In the genomic region with DNA sequence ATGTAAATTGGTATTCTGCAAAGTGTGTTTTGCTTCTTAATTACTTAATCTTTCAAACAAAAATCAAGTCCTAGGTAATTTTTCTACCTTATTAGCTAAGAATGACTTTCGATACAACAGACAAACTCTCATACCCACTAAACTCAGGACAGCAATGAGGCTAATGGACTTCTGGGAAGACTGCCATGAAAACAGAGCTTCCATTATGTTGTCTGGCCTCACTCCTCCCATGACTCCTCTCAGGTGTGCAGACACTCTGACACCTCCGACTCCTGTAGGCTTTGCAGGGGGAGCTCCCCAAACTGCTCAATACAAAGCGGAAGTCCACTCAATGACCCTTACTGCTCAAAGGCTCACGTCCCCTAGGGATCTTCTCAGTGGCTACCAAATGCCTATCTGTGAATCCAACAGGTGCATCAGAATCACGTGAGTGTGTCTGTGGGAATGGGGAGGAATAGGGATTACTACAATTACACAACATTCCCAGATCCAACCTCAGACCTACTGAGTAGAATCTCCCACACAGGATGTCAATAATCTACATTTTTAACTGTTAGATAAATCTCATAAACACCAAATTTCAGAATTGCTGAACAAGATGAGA, we compare ENCODE assay signal across 23 cellular contexts.
DNase-seq lines count a peak whose midpoint lies in the region; ATAC-seq and TF ChIP-seq lines count a peak whose summit lies in the region.
"Had no signal": no experiment of that assay in that cellular context is flagged by ENCODE, and none has a peak within 500 bp of the region (broad histone marks: within the 10 kb centered on the region; RNA-seq: fewer than 3 reads in every experiment).

No MANE protein-coding gene starts in this region.

- H3K27ac ChIP-seq in HEK293 (ENCODE audit: extremely low read depth, low read depth, low read length) = no peak overlapping the region
- H3K27ac ChIP-seq in ascending aorta = no peak overlapping the region
- H3K27ac ChIP-seq: BLaER1, HL-60, KMS-11, SK-N-MC had no signal

- H3K27me3 ChIP-seq in BE2C (no peaks in the 10 kb centered on the region), ascending aorta (no peaks in the 10 kb centered on the region)
- H3K27me3 ChIP-seq: BLaER1 had no signal

- intact Hi-C loops in ascending aorta (cut with DNase I) = no loop called here

- no peak for ATAC-seq in GM21526 (IDR thresholded peaks at IDR 0.05; ENCODE audit: low FRiP score, unreplicated experiment)
- ATAC-seq: A549; CD8-positive, alpha-beta T cell; T-cell had no signal

- POLR2A ChIA-PET in HEK293 (lab: Yijun Ruan, JAX) = no interaction called here

- H3K4me1 ChIP-seq in BE2C (0 out of 2 replicates have a peak, but pooled peaks cover 2% of the 10 kb centered on the region), HEK293 (ENCODE audit: control insufficient read depth, insufficient read depth, low read length) (no peaks in the 10 kb centered on the region), ascending aorta (no peaks in the 10 kb centered on the region)
- H3K4me1 ChIP-seq: A549, BLaER1 had no signal

- TF ChIP-seq CTCF in BE2C (IDR thresholded peaks at IDR 0.05; ENCODE audit: low read depth, low read length) = no peak
- TF ChIP-seq CTCF in HEK293 (tag by site-specific recombination; IDR thresholded peaks at IDR 0.05) = no peak
- no peak for TF ChIP-seq CTCF in ascending aorta (IDR thresholded peaks at IDR 0.05)

- CTCF ChIA-PET in HEK293 (lab: Yijun Ruan, JAX) = interaction anchor here (0.7 to 5.1 kb wide), 5 partner anchors 12 to 135 kb away, joined by 3 to 28 read pairs (median 7); no protein-coding TSS in a partner anchor

- H3K36me3 ChIP-seq in BE2C = no peaks in the 10 kb centered on the region
- H3K36me3 ChIP-seq in HEK293 (ENCODE audit: control insufficient read depth in 2 of 2, insufficient read depth in 1 of 2, low read length in 2 of 2) = no peaks in the 10 kb centered on the region
- no peaks in the 10 kb centered on the region for H3K36me3 ChIP-seq in ascending aorta
- H3K36me3 ChIP-seq: BLaER1 had no signal

- DNase-seq in BE2C = peak; percentile 29
- peak; percentile 4 to 76 for DNase-seq in NCI-H2081 (lab: John Stamatoyannopoulos, UW)
- peak; percentile 74 for DNase-seq in NCI-H748 (lab: John Stamatoyannopoulos, UW; ENCODE audit: unreplicated experiment)
- DNase-seq in ascending aorta (ENCODE audit: low spot score in 2 of 2) = no peak
- DNase-seq in stimulated activated naive CD4-positive, alpha-beta T cell (lab: John Stamatoyannopoulos, UW) = no peak
- no peak for DNase-seq in OCI-M2 (lab: John Stamatoyannopoulos, UW; ENCODE audit: unreplicated experiment)
- DNase-seq: CD8-positive, alpha-beta T cell; DND-41; H7; MV-4-11; NCI-H1694; NCI-H226; NCI-H524; Right ventricle myocardium superior; T-cell; T1000 had no signal

- H3K9me3 ChIP-seq in BE2C (no peaks in the 10 kb centered on the region), HEK293 (ENCODE audit: control insufficient read depth, insufficient read depth, low read depth, low read length) (no peaks in the 10 kb centered on the region), ascending aorta (no peaks in the 10 kb centered on the region)
- H3K9me3 ChIP-seq: A549, BLaER1 had no signal

- H3K4me3 ChIP-seq in BE2C (ENCODE audit: low read depth, low read length) = no peak overlapping the region
- H3K4me3 ChIP-seq in HEK293 (ENCODE audit: low read depth, low read length) = no peak overlapping the region
- H3K4me3 ChIP-seq in ascending aorta = no peak overlapping the region
- H3K4me3 ChIP-seq: A549, BLaER1, SK-N-MC had no signal

TF ChIP-seq in HEK293, 187 proteins besides CTCF, POLR2A, EP300 and RAD21:
- TF ChIP-seq ZNF350 (tag by site-specific recombination; IDR thresholded peaks at IDR 0.05) (no peak), SCRT2 (tag by site-specific recombination; IDR thresholded peaks at IDR 0.05) (peak; percentile 56), TRIM28 (IDR thresholded peaks at IDR 0.05; ENCODE audit: borderline replicate concordance, low read length) (no peak)
- TF ChIP-seq, protein P1, sequence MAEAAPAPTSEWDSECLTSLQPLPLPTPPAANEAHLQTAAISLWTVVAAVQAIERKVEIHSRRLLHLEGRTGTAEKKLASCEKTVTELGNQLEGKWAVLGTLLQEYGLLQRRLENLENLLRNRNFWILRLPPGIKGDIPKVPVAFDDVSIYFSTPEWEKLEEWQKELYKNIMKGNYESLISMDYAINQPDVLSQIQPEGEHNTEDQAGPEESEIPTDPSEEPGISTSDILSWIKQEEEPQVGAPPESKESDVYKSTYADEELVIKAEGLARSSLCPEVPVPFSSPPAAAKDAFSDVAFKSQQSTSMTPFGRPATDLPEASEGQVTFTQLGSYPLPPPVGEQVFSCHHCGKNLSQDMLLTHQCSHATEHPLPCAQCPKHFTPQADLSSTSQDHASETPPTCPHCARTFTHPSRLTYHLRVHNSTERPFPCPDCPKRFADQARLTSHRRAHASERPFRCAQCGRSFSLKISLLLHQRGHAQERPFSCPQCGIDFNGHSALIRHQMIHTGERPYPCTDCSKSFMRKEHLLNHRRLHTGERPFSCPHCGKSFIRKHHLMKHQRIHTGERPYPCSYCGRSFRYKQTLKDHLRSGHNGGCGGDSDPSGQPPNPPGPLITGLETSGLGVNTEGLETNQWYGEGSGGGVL (tag by site-specific recombination; IDR thresholded peaks at IDR 0.05) = no peak

Comparison
In these comparisons a context has a peak if more than half of its experiments do, and no peak if none do; other contexts are left out.
1. DNase-seq: peak in BE2C (single experiment), NCI-H2081 (2 of 2) and NCI-H748 (single experiment); none in ascending aorta (0 of 2), stimulated activated naive CD4-positive, alpha-beta T cell (0 of 6) and OCI-M2 (single experiment).